21 cellular contexts compared by ENCODE assay signal in the genomic region with DNA sequence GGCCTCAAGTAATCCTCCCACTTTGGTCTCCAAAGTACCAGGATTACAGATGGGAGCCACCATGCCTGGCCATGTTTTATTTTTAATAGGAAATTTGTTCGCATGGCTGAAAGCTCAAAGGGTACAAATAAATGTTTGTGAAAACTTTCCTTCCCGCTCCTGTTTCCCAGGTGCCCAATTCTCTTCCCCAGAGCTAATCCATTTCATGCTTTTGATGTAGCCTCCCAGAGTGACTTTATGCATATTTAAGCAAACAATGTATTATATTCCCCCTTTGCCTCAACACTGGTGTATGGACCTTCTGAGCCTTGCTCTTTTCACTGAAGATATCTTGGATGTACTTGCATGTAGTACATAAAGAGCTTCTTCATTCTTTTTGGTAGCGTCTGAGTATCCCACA. TPM values are rescaled to one million over a fixed set of nuclear protein-coding genes. Genes with fewer than 3 reads are reported as not detected.
A peak's percentile ranks its signal among the peaks of the same experiment; 100 is the strongest.
DNase-seq lines count a peak whose midpoint lies in the region; ATAC-seq and TF ChIP-seq lines count a peak whose summit lies in the region.
"Had no signal": no experiment of that assay in that cellular context is flagged by ENCODE, and none has a peak within 500 bp of the region (broad histone marks: within the 10 kb centered on the region; RNA-seq: fewer than 3 reads in every experiment).

No MANE protein-coding gene starts in this region.

- TF ChIP-seq CTCF in SK-N-SH (IDR thresholded peaks at IDR 0.05) = no peak
- no peak for TF ChIP-seq CTCF in DND-41 (IDR thresholded peaks at IDR 0.05; ENCODE audit: borderline replicate concordance, extremely low read depth, low read length, poor library complexity, severe bottlenecking)
- no peak for TF ChIP-seq CTCF in neural progenitor cell (IDR thresholded peaks at IDR 0.05)

- no peaks in the 10 kb centered on the region for H3F3A ChIP-seq in SK-N-SH (replicated peaks; ENCODE audit: insufficient read depth)
- H3F3A ChIP-seq in neural progenitor cell (ENCODE audit: low read depth) = peaks cover 38% of the 10 kb centered on the region

- no peak for TF ChIP-seq RAD21 in SK-N-SH (IDR thresholded peaks at IDR 0.05; ENCODE audit: low read length)

- peaks cover 25% of the 10 kb centered on the region for H3K4me1 Mint-ChIP-seq in neural progenitor cell
- H3K4me1 Mint-ChIP-seq: CD14-positive monocyte; CD4-positive, alpha-beta memory T cell had no signal

- no peaks in the 10 kb centered on the region for H4K20me1 ChIP-seq in SK-N-SH (ENCODE audit: insufficient read depth)
- H4K20me1 ChIP-seq in DND-41 (ENCODE audit: insufficient read depth, low read length) = no peaks in the 10 kb centered on the region
- no peaks in the 10 kb centered on the region for H4K20me1 ChIP-seq in neural progenitor cell (ENCODE audit: low read depth)
- H4K20me1 ChIP-seq: BLaER1 had no signal

- H3K4me3 Mint-ChIP-seq in neural progenitor cell = no peak overlapping the region
- H3K4me3 Mint-ChIP-seq: CD14-positive monocyte; CD4-positive, alpha-beta memory T cell; CD4-positive, CD25-positive, alpha-beta regulatory T cell; CD8-positive, alpha-beta memory T cell had no signal

- CTCF ChIA-PET in SK-N-SH (lab: Yijun Ruan, JAX) = interaction anchor here (0.9 to 4.4 kb wide), 4 partner anchors 10 to 415 kb away, joined by 3 to 36 read pairs (median 6); a partner anchor contains a TSS

- no peak overlapping the region for H3K27ac ChIP-seq in SK-N-SH (ENCODE audit: low read depth in 2 of 2, low read length in 1 of 2)
- no peak overlapping the region for H3K27ac ChIP-seq in DND-41 (ENCODE audit: low read length)
- peak overlapping the region; percentile 65 for H3K27ac ChIP-seq in neural progenitor cell
- H3K27ac ChIP-seq: BLaER1 had no signal

- no peak for TF ChIP-seq EP300 in SK-N-SH (IDR thresholded peaks at IDR 0.05; ENCODE audit: borderline replicate concordance in 1 of 2, low read depth in 1 of 2, low read length in 1 of 2)

- ATAC-seq in SK-N-SH treated with all-trans-retinoic acid at 6 μM for 48 hours (no peak), DND-41 (ENCODE audit: insufficient read depth, low read depth) (no peak)

- no peak overlapping the region for H3K27ac Mint-ChIP-seq in neural progenitor cell
- H3K27ac Mint-ChIP-seq: CD14-positive monocyte; CD4-positive, CD25-positive, alpha-beta regulatory T cell; CD8-positive, alpha-beta memory T cell had no signal

- H3K4me1 ChIP-seq in SK-N-SH (ENCODE audit: control insufficient read depth in 1 of 2, insufficient read depth in 2 of 2, low read depth in 1 of 2, low read length in 1 of 2) = no peaks in the 10 kb centered on the region
- no peaks in the 10 kb centered on the region for H3K4me1 ChIP-seq in DND-41 (ENCODE audit: insufficient read depth, low read length)
- peaks cover 33% of the 10 kb centered on the region for H3K4me1 ChIP-seq in neural progenitor cell
- H3K4me1 ChIP-seq: BE2C, BLaER1 had no signal

- H3K27me3 ChIP-seq in SK-N-SH (ENCODE audit: insufficient read depth) = no peaks in the 10 kb centered on the region
- H3K27me3 ChIP-seq in DND-41 (ENCODE audit: insufficient read depth, low read length, poor library complexity) = no peaks in the 10 kb centered on the region
- H3K27me3 ChIP-seq in neural progenitor cell = no peaks in the 10 kb centered on the region
- H3K27me3 ChIP-seq: BE2C, BLaER1 had no signal

- no peaks in the 10 kb centered on the region for H3K36me3 ChIP-seq in SK-N-SH (replicated peaks in 1 of 2; ENCODE audit: control insufficient read depth in 1 of 2, insufficient read depth in 2 of 2, low read length in 1 of 2)
- no peaks in the 10 kb centered on the region for H3K36me3 ChIP-seq in DND-41 (ENCODE audit: insufficient read depth, low read length)
- H3K36me3 ChIP-seq in neural progenitor cell = no peaks in the 10 kb centered on the region
- H3K36me3 ChIP-seq: BE2C, BLaER1 had no signal

- H3K9me2 ChIP-seq in SK-N-SH = no peaks in the 10 kb centered on the region

- H3K9me3 Mint-ChIP-seq in neural progenitor cell = no peaks in the 10 kb centered on the region
- H3K9me3 Mint-ChIP-seq: CD4-positive, alpha-beta memory T cell; CD8-positive, alpha-beta memory T cell had no signal

- DNase-seq in SK-N-SH (no peak), DND-41 (no peak), NCI-H69 (lab: John Stamatoyannopoulos, UW) (peak; percentile 13), neural progenitor cell (ENCODE audit: low spot score) (no peak), cerebellum (ENCODE audit: low spot score) (no peak), KG1 (lab: John Stamatoyannopoulos, UW) (no peak)
- DNase-seq: 8988T; ACHN; BE2C; C1 segment of cervical spinal cord; CD4-positive, alpha-beta memory T cell; CD4-positive, CD25-positive, alpha-beta regulatory T cell; CD8-positive, alpha-beta memory T cell; COR-L47; DMS153; DMS53; DMS79; GF-D8 had no signal

- WGBS in SK-N-SH (ENCODE audit: low lambda C conversion rate) = 93% methylated on average over 3 of the region's 3 CpGs

- POLR2A ChIA-PET in SK-N-SH (lab: Yijun Ruan, JAX) = no interaction called here

- H3K9ac ChIP-seq in SK-N-SH = no peak overlapping the region
- no peak overlapping the region for H3K9ac ChIP-seq in DND-41 (ENCODE audit: low read depth, low read length)
- H3K9ac ChIP-seq in neural progenitor cell = no peak overlapping the region
- H3K9ac ChIP-seq: BLaER1 had no signal

- H2AFZ ChIP-seq in SK-N-SH (ENCODE audit: low read depth) (peak overlapping the region; percentile 3; the same call in 1 of the 2 replicates), DND-41 (ENCODE audit: low read depth, low read length) (peak overlapping the region; percentile 9; the same call in 1 of the 2 replicates), neural progenitor cell (replicated peaks) (no peak overlapping the region)

- H3K79me2 ChIP-seq in SK-N-SH (ENCODE audit: insufficient read depth) (no peaks in the 10 kb centered on the region), DND-41 (ENCODE audit: insufficient read depth, low read length) (no peaks in the 10 kb centered on the region), neural progenitor cell (ENCODE audit: low read depth) (no peaks in the 10 kb centered on the region)

- no peaks in the 10 kb centered on the region for H3K9me3 ChIP-seq in SK-N-SH
- no peaks in the 10 kb centered on the region for H3K9me3 ChIP-seq in DND-41 (ENCODE audit: insufficient read depth, low read length, severe bottlenecking)
- H3K9me3 ChIP-seq in neural progenitor cell (ENCODE audit: low read depth) = no peaks in the 10 kb centered on the region
- H3K9me3 ChIP-seq: BE2C, BLaER1 had no signal

- H3K4me3 ChIP-seq in SK-N-SH (ENCODE audit: low read depth in 2 of 2, low read length in 1 of 2) (no peak overlapping the region), DND-41 (ENCODE audit: low read depth in 1 of 2, low read length in 2 of 2) (no peak overlapping the region), neural progenitor cell (no peak overlapping the region)
- H3K4me3 ChIP-seq: BLaER1 had no signal

- no peaks in the 10 kb centered on the region for H3K36me3 Mint-ChIP-seq in neural progenitor cell
- H3K36me3 Mint-ChIP-seq: CD14-positive monocyte; CD4-positive, alpha-beta memory T cell; CD4-positive, CD25-positive, alpha-beta regulatory T cell; CD8-positive, alpha-beta memory T cell had no signal

- H3K27me3 Mint-ChIP-seq in neural progenitor cell (ENCODE audit: insufficient read depth, low read depth) = peaks cover 11% of the 10 kb centered on the region

- H3K4me2 ChIP-seq in SK-N-SH = no peak overlapping the region
- H3K4me2 ChIP-seq in DND-41 (ENCODE audit: insufficient read depth, low read length) = no peak overlapping the region
- H3K4me2 ChIP-seq in neural progenitor cell = no peak overlapping the region
- H3K4me2 ChIP-seq: BLaER1 had no signal

TF ChIP-seq in SK-N-SH, 30 proteins besides CTCF, POLR2A, EP300 and RAD21:
- TF ChIP-seq RXRA (IDR thresholded peaks at IDR 0.05; ENCODE audit: borderline replicate concordance, low read depth) = no peak
- TF ChIP-seq TCF12 (IDR thresholded peaks at IDR 0.05) = no peak

TF ChIP-seq in SK-N-SH treated with all-trans-retinoic acid at 6 μM for 48 hours, 23 proteins besides CTCF, POLR2A, EP300 and RAD21 (continues in another document):
- no peak for TF ChIP-seq ZFP3 (CRISPR knock-in tag; IDR thresholded peaks at IDR 0.05)
- TF ChIP-seq, protein P1, sequence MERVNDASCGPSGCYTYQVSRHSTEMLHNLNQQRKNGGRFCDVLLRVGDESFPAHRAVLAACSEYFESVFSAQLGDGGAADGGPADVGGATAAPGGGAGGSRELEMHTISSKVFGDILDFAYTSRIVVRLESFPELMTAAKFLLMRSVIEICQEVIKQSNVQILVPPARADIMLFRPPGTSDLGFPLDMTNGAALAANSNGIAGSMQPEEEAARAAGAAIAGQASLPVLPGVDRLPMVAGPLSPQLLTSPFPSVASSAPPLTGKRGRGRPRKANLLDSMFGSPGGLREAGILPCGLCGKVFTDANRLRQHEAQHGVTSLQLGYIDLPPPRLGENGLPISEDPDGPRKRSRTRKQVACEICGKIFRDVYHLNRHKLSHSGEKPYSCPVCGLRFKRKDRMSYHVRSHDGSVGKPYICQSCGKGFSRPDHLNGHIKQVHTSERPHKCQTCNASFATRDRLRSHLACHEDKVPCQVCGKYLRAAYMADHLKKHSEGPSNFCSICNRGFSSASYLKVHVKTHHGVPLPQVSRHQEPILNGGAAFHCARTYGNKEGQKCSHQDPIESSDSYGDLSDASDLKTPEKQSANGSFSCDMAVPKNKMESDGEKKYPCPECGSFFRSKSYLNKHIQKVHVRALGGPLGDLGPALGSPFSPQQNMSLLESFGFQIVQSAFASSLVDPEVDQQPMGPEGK (CRISPR knock-in tag; IDR thresholded peaks at IDR 0.05; ENCODE audit: borderline replicate concordance) = no peak
- no peak for TF ChIP-seq GLIS3 (CRISPR knock-in tag; IDR thresholded peaks at IDR 0.05)
- TF ChIP-seq, protein P2, sequence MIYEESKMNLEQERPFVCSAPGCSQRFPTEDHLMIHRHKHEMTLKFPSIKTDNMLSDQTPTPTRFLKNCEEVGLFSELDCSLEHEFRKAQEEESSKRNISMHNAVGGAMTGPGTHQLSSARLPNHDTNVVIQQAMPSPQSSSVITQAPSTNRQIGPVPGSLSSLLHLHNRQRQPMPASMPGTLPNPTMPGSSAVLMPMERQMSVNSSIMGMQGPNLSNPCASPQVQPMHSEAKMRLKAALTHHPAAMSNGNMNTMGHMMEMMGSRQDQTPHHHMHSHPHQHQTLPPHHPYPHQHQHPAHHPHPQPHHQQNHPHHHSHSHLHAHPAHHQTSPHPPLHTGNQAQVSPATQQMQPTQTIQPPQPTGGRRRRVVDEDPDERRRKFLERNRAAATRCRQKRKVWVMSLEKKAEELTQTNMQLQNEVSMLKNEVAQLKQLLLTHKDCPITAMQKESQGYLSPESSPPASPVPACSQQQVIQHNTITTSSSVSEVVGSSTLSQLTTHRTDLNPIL (CRISPR knock-in tag; IDR thresholded peaks at IDR 0.05; ENCODE audit: low read depth) = no peak
- no peak for TF ChIP-seq ZFP30 (CRISPR knock-in tag; IDR thresholded peaks at IDR 0.05)
- TF ChIP-seq CSDC2 (CRISPR knock-in tag; IDR thresholded peaks at IDR 0.05) = no peak

RNA-seq across cellular contexts. Expression of a gene that starts 52.5 kb away (rescaled TPM):
- 11.9 TPM in 2 replicates for polyA plus RNA-seq in SK-N-SH (2012; rRNA removed)
- polyA plus RNA-seq in SK-N-SH (2012; cell fraction: cytosol; rRNA removed) = 8.3 and 10.9 TPM in 2 replicates
- polyA plus RNA-seq in SK-N-SH (2012; cell fraction: nucleus; rRNA removed) = 38.9 and 39.9 TPM in 2 replicates
- total RNA-seq in neural progenitor cell (ENCODE audit: low replicate concordance) (9.0 and 10.4 TPM in 2 replicates), cerebellum (17.1 TPM)
